Comparison of ENCODE assay signal across 9 cellular contexts in genomic region chr19:16495982-16496612, GRCh38. TPM values are rescaled to one million over a fixed set of nuclear protein-coding genes. Genes with fewer than 3 reads are reported as not detected.
DNase-seq lines count a peak whose midpoint lies in the region; ATAC-seq and TF ChIP-seq lines count a peak whose summit lies in the region.
"Had no signal": no experiment of that assay in that cellular context is flagged by ENCODE, and none has a peak within 500 bp of the region (broad histone marks: within the 10 kb centered on the region; RNA-seq: fewer than 3 reads in every experiment).

Gene C19orf44, plus strand, starts transcription at chr19:16496394. Its CDS starts 4,399 bp downstream, at chr19:16500793.
Gene CALR3, minus strand, starts transcription at chr19:16496167. Its CDS starts 38 bp downstream, at chr19:16496129.

- TF ChIP-seq CTCF in AG09309 (IDR thresholded peaks at IDR 0.05; ENCODE audit: control insufficient read depth, insufficient read depth, low read depth, low read length, missing control alignments) (no peak), activated B cell treated with CpG ODN at 0.5 μM for 24 hours (IDR thresholded peaks at IDR 0.05) (no peak)

- H3K9me3 Mint-ChIP-seq in activated B cell treated with CpG ODN at 0.5 μM for 24 hours, result no peaks in the 10 kb centered on the region
- H3K9me3 Mint-ChIP-seq in immature natural killer cell, result no peaks in the 10 kb centered on the region

- H3K36me3 Mint-ChIP-seq in activated B cell treated with CpG ODN at 0.5 μM for 24 hours (ENCODE audit: low read depth) (peaks cover 6% of the 10 kb centered on the region), immature natural killer cell (peaks cover 0 to 1% (median under 1%) of the 10 kb centered on the region in 3 donors)

- H3K4me3 Mint-ChIP-seq in activated B cell treated with CpG ODN at 0.5 μM for 24 hours (peak within 1 kb of the TSS; percentile 98), immature natural killer cell (peak within 1 kb of the TSS; percentile 88 to 96 (median 93))

- H3K4me3 ChIP-seq in AG09309 (ENCODE audit: control insufficient read depth, low read depth, low read length), result peak within 1 kb of the TSS; percentile 82

- ATAC-seq in GM19023 (IDR thresholded peaks at IDR 0.05; ENCODE audit: unreplicated experiment), result peak; percentile 97
- ATAC-seq in HG03196 (IDR thresholded peaks at IDR 0.05; ENCODE audit: unreplicated experiment), result peak; percentile 96
- ATAC-seq in activated B cell treated with CpG ODN at 0.5 μM for 24 hours (ENCODE audit: low read depth), result peak; percentile 97

- H3K4me1 Mint-ChIP-seq in activated B cell treated with CpG ODN at 0.5 μM for 24 hours (peaks cover 19% of the 10 kb centered on the region), immature natural killer cell (peaks cover 8 to 29% of the 10 kb centered on the region in 2 donors)

- POLR2A ChIA-PET in activated B cell treated with CpG ODN at 0.5 μM for 24 hours (lab: Charles Lee), result interaction anchor here (0.5 to 2.6 kb wide), 23 partner anchors 24 to 1978 kb away, joined by 3 to 22 read pairs (median 4); partner anchors contain the start of genes CHERP, DNAJB1 and EPS15L1

- DNase-seq in AG09309 (ENCODE audit: low read depth), result peak; percentile 93
- DNase-seq in NCI-H226, result peak; percentile 100
- peak; percentile 94 for DNase-seq in activated B cell treated with CpG ODN at 0.5 μM for 24 hours
- DNase-seq in central memory CD4-positive, alpha-beta T cell, result peak; percentile 96
- peak; percentile 94 to 95 (median 95) for DNase-seq in immature natural killer cell
- DNase-seq in smooth muscle cell of the brain vasculature (ENCODE audit: low read depth, low spot score), result peak; percentile 95

- CTCF ChIA-PET in activated B cell treated with CpG ODN at 0.5 μM for 24 hours (lab: Charles Lee), result interaction anchor here (1.5 kb wide), 1 partner anchor 54 kb away, joined by 6 read pairs; no protein-coding TSS in a partner anchor

- intact Hi-C loops in activated B cell treated with CpG ODN at 0.5 μM for 24 hours (cut with micrococcal nuclease), result loop anchor here (1.0 kb wide), 7 partner anchors 24 to 385 kb away; partner anchors contain the start of genes CHERP, MED26, RAB8A and SMIM7

- H3K27ac Mint-ChIP-seq in activated B cell treated with CpG ODN at 0.5 μM for 24 hours (peak within 1 kb of the TSS; percentile 88), immature natural killer cell (peak within 1 kb of the TSS; percentile 79 to 97 (median 94))

- no peaks in the 10 kb centered on the region for H3K27me3 Mint-ChIP-seq in activated B cell treated with CpG ODN at 0.5 μM for 24 hours
- peaks cover 0 to 2% (median 0%) of the 10 kb centered on the region in 3 donors for H3K27me3 Mint-ChIP-seq in immature natural killer cell (ENCODE audit: low read depth in 3 of 3)

RNA-seq across cellular contexts. Expression of gene C19orf44, which starts in this region (rescaled TPM):
- total RNA-seq in activated B cell treated with CpG ODN at 0.5 μM for 24 hours, result 5.9 and 7.1 TPM in 2 replicates
- 1 to 10 TPM in 1 of 3 donors, under 1 TPM in 1, not detected in 1; 0.80 to 1.2 TPM for polyA plus RNA-seq in immature natural killer cell

RNA-seq across cellular contexts. Expression of gene CALR3, which starts in this region (rescaled TPM):
- not detected in 2 replicates for total RNA-seq in activated B cell treated with CpG ODN at 0.5 μM for 24 hours
- under 1 TPM in 1 of 3 donors, not detected in 2; 0.25 TPM for polyA plus RNA-seq in immature natural killer cell
- total RNA-seq: T-helper 1 cell treated with Interleukin-12 subunit alpha and Interleukin-12 subunit beta and Interleukin-4 antibody, amounts not matched to agents 30 ng/mL and 1 ng/mL, for 36 hours had no signal

Comparison
In these comparisons a context has a peak if more than half of its experiments do, and no peak if none do; other contexts are left out.
1. Peak in every context shown above with its lines: DNase-seq, ATAC-seq and H3K4me3 ChIP-seq.